Comparison of ENCODE assay signal across 8 cellular contexts in the genomic region with DNA sequence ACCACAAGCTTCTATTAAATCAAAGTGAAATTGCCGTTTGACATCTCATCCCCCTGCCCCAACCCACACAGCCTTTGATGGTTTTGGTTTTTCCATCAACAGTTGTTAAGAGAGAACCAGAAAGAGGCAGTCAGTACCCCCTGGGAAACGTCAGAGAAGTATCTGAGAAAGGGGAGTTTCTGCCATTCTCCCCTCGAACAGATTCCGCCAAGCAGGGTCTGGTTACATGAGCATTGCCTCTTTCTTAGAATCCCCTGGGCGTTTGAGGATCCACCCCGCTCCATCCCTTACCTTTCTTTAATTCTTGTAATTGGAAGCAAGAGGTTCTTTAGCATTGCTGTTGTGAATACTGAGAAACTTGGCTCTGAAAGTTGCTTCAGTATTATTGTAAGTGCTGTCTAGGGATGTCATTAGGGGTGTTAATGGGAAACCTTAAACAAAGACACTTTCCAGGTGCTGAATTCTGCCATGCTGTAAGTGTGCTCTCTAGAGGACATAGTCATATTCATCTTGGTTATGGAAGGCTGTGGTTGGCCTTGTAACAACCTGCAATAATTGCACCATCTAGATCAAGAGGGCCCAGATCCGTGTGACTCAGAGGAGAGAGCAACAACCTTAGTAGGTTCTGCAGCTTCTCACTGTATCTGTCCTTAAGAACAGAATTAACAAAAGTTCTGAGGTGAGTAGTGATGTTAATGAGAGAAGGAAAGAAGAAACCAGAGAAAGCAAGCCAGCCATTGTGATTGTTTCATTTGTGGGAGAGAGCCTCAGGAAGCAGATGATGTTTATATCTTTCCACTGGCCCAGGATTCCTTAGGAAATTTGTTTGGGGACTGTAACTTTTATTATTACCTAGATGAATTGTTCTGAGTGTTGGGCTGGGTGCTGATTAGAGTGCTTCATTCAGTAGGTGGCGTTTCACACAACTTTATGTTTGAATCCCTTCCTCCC. TPM values are rescaled to one million over a fixed set of nuclear protein-coding genes. Genes with fewer than 3 reads are reported as not detected.
DNase-seq lines count a peak whose midpoint lies in the region; ATAC-seq and TF ChIP-seq lines count a peak whose summit lies in the region.

No MANE protein-coding gene starts in this region.

- intact Hi-C loops in activated CD4-positive, alpha-beta T cell treated with anti-CD3 and anti-CD28 coated beads for 36 hours (cut with DNase I, micrococcal nuclease), result loop anchor here (1.0 to 5.0 kb wide), 5 partner anchors 9 to 123 kb away; a partner anchor contains a TSS

- POLR2A ChIA-PET in activated CD4-positive, alpha-beta T cell treated with anti-CD3 and anti-CD28 coated beads for 36 hours (lab: Charles Lee), result interaction anchor here (1.1 to 1.3 kb wide), 2 partner anchors 9 to 58 kb away, joined by 3 to 10 read pairs; a partner anchor contains a TSS

- peaks cover 87% of the 10 kb centered on the region for H3K4me1 Mint-ChIP-seq in activated CD4-positive, alpha-beta T cell treated with anti-CD3 and anti-CD28 coated beads for 36 hours

- no peak for TF ChIP-seq CTCF in fibroblast of mammary gland (conservative IDR thresholded peaks at IDR 0.05; ENCODE audit: control insufficient read depth, insufficient read depth, low read depth, low read length)

- peaks cover 67% of the 10 kb centered on the region for H3K36me3 Mint-ChIP-seq in activated CD4-positive, alpha-beta T cell treated with anti-CD3 and anti-CD28 coated beads for 36 hours (ENCODE audit: low read depth)

- DNase-seq in EH (ENCODE audit: low read depth) (peak; percentile 63), HT1080 (ENCODE audit: low read depth) (peak; percentile 64), fibroblast of mammary gland (ENCODE audit: low read depth) (peak; percentile 82), C1 segment of cervical spinal cord (lab: John Stamatoyannopoulos, UW) (no peak), GM19238 (ENCODE audit: insufficient read length, low spot score) (no peak)
- peak; percentile 81 for DNase-seq in activated CD4-positive, alpha-beta T cell treated with anti-CD3 and anti-CD28 coated beads for 36 hours
- DNase-seq in stimulated activated CD4-positive, alpha-beta T cell treated with anti-CD3 and anti-CD28 coated beads, Interleukin-2, amount 100 ng/mL, for 4 hours (ENCODE audit: low read depth), result peak; percentile 44

- H3K9me3 Mint-ChIP-seq in activated CD4-positive, alpha-beta T cell treated with anti-CD3 and anti-CD28 coated beads for 36 hours (ENCODE audit: low read depth), result no peaks in the 10 kb centered on the region

- no peak overlapping the region for H3K4me3 ChIP-seq in fibroblast of mammary gland (ENCODE audit: control insufficient read depth, low read depth, low read length)

- H3K27me3 Mint-ChIP-seq in activated CD4-positive, alpha-beta T cell treated with anti-CD3 and anti-CD28 coated beads for 36 hours, result no peaks in the 10 kb centered on the region

- H3K4me3 Mint-ChIP-seq in activated CD4-positive, alpha-beta T cell treated with anti-CD3 and anti-CD28 coated beads for 36 hours, result peak overlapping the region; percentile 69

- CTCF ChIA-PET in activated CD4-positive, alpha-beta T cell treated with anti-CD3 and anti-CD28 coated beads for 36 hours (lab: Charles Lee), result interaction anchor here (0.5 to 3.2 kb wide), 7 partner anchors 9 to 121 kb away, joined by 3 to 20 read pairs (median 4); a partner anchor contains a TSS

- H3K27ac Mint-ChIP-seq in activated CD4-positive, alpha-beta T cell treated with anti-CD3 and anti-CD28 coated beads for 36 hours, result peak overlapping the region; percentile 98

- ATAC-seq in activated CD4-positive, alpha-beta T cell treated with anti-CD3 and anti-CD28 coated beads for 36 hours, result peak; percentile 87
- ATAC-seq in HG03139 (IDR thresholded peaks at IDR 0.05; ENCODE audit: unreplicated experiment), result no peak

RNA-seq across cellular contexts. Expression of a gene that starts 8.9 kb away (rescaled TPM):
- total RNA-seq in HT1080 (2014; rRNA removed; shearing (Covaris generic)), result 419 and 532 TPM in 2 replicates
- polyA plus RNA-seq in HT1080 (2015; cell fraction: cytosol; rRNA removed), result 719 and 760 TPM in 2 replicates
- 901 and 904 TPM in 2 replicates for polyA plus RNA-seq in HT1080 (2015; cell fraction: nucleus; rRNA removed)
- 100 to 1,000 TPM; 378 to 450 TPM for total RNA-seq in activated CD4-positive, alpha-beta T cell treated with anti-CD3 and anti-CD28 coated beads for 36 hours

RNA-seq across cellular contexts. Expression of a gene that starts 43.1 kb away (rescaled TPM):
- 42.3 and 44.5 TPM in 2 replicates for total RNA-seq in HT1080 (2014; rRNA removed; shearing (Covaris generic))
- polyA plus RNA-seq in HT1080 (2015; cell fraction: cytosol; rRNA removed), result 22.0 and 22.2 TPM in 2 replicates
- 55.9 and 56.2 TPM in 2 replicates for polyA plus RNA-seq in HT1080 (2015; cell fraction: nucleus; rRNA removed)
- 10 to 100 TPM; 23.2 to 24.3 TPM for total RNA-seq in activated CD4-positive, alpha-beta T cell treated with anti-CD3 and anti-CD28 coated beads for 36 hours

Comparison
In these comparisons a context has a peak if more than half of its experiments do, and no peak if none do; other contexts are left out.
1. DNase-seq: peak in EH (single experiment), HT1080 (single experiment), activated CD4-positive, alpha-beta T cell treated with anti-CD3 and anti-CD28 coated beads for 36 hours (single experiment), fibroblast of mammary gland (single experiment) and stimulated activated CD4-positive, alpha-beta T cell treated with anti-CD3 and anti-CD28 coated beads, Interleukin-2, amount 100 ng/mL, for 4 hours (single experiment); none in C1 segment of cervical spinal cord (0 of 14) and GM19238 (single experiment).